ENCODE assay signal across 8 cellular contexts in genomic region chr20:3889489-3890409, GRCh38. TPM values are rescaled to one million over a fixed set of nuclear protein-coding genes. Genes with fewer than 3 reads are reported as not detected.
DNase-seq lines count a peak whose midpoint lies in the region; ATAC-seq and TF ChIP-seq lines count a peak whose summit lies in the region.

No MANE protein-coding gene starts in this region.

- ATAC-seq in HG02852 (IDR thresholded peaks at IDR 0.05; ENCODE audit: unreplicated experiment): peak; percentile 24
- peak; percentile 27 for ATAC-seq in activated naive CD8-positive, alpha-beta T cell treated with anti-CD3 and anti-CD28 coated beads, Interleukin-2, amount 50 U/mL, for 24 hours

- CTCF ChIA-PET in PC-9 (lab: Charles Lee): interaction anchor here (0.6 kb wide), 1 partner anchor 39 kb away, joined by 3 read pairs; no protein-coding TSS in a partner anchor

- peaks cover 50% of the 10 kb centered on the region for H3K4me1 Mint-ChIP-seq in activated naive CD8-positive, alpha-beta T cell treated with anti-CD3 and anti-CD28 coated beads, Interleukin-2, amount 50 U/mL, for 24 hours

- peaks cover 38% of the 10 kb centered on the region for H3K36me3 Mint-ChIP-seq in activated naive CD8-positive, alpha-beta T cell treated with anti-CD3 and anti-CD28 coated beads, Interleukin-2, amount 50 U/mL, for 24 hours (ENCODE audit: low read depth)

- H3K4me2 ChIP-seq in PC-9: peak overlapping the region; percentile 91

- H3K36me3 ChIP-seq in PC-9 (ENCODE audit: low read depth): peaks cover 16% of the 10 kb centered on the region

- H3K9me2 ChIP-seq in PC-9 (ENCODE audit: insufficient read depth): no peaks in the 10 kb centered on the region

- H3K27ac ChIP-seq in PC-9: peak overlapping the region; percentile 38

- no peak for TF ChIP-seq CTCF in PC-9 (conservative IDR thresholded peaks at IDR 0.05)

- peak overlapping the region; percentile 99 for H3K27ac Mint-ChIP-seq in activated naive CD8-positive, alpha-beta T cell treated with anti-CD3 and anti-CD28 coated beads, Interleukin-2, amount 50 U/mL, for 24 hours

- no peaks in the 10 kb centered on the region; the same call in 1 of the 2 replicates for H3F3A ChIP-seq in PC-9 (ENCODE audit: insufficient read depth, low read depth)

- H4K20me1 ChIP-seq in PC-9 (ENCODE audit: insufficient read depth): peaks cover 46% of the 10 kb centered on the region

- peak overlapping the region; percentile 100 for H3K4me3 Mint-ChIP-seq in activated naive CD8-positive, alpha-beta T cell treated with anti-CD3 and anti-CD28 coated beads, Interleukin-2, amount 50 U/mL, for 24 hours

- H3K79me2 ChIP-seq in PC-9 (ENCODE audit: low read depth): peaks cover 78% of the 10 kb centered on the region

- no peaks in the 10 kb centered on the region for H3K27me3 ChIP-seq in PC-9 (ENCODE audit: insufficient read depth, low read depth)

- POLR2A ChIA-PET in PC-9 (lab: Charles Lee; ENCODE audit: unreplicated experiment): interaction anchor here (0.5 kb wide), 1 partner anchor 559 kb away, joined by 5 read pairs; no protein-coding TSS in a partner anchor

- H3K9me3 Mint-ChIP-seq in activated naive CD8-positive, alpha-beta T cell treated with anti-CD3 and anti-CD28 coated beads, Interleukin-2, amount 50 U/mL, for 24 hours: no peaks in the 10 kb centered on the region

- peak; percentile 70 for DNase-seq in NCI-H510A treated with DMSO at 0.1 percent for 48 hours (lab: John Stamatoyannopoulos, UW)
- DNase-seq in NCI-H510A (lab: John Stamatoyannopoulos, UW): no peak
- DNase-seq in PC-9: peak in 1 of 2 experiments; percentile 16
- DNase-seq in activated naive CD8-positive, alpha-beta T cell treated with anti-CD3 and anti-CD28 coated beads, Interleukin-2, amount 50 U/mL, for 24 hours: peak; percentile 67
- DNase-seq in hypothalamus (lab: John Stamatoyannopoulos, UW): peak in 27 of 51 donors; percentile 6 to 58 (median 28)
- DNase-seq in skeletal muscle cell (ENCODE audit: low read depth): no peak
- DNase-seq in GOT3 (lab: John Stamatoyannopoulos, UW): no peak

- intact Hi-C loops in PC-9 (cut with micrococcal nuclease; ENCODE audit: unreplicated experiment): no loop called here

- H3K4me1 ChIP-seq in PC-9 (replicated peaks; ENCODE audit: insufficient read depth): peaks cover 41% of the 10 kb centered on the region

- peak overlapping the region; percentile 76 for H2AFZ ChIP-seq in PC-9

- no TSS peak for BruUV-seq in PC-9 (replicated peaks; lab: Mats Ljungman, UMichigan)

- no peaks in the 10 kb centered on the region for H3K27me3 Mint-ChIP-seq in activated naive CD8-positive, alpha-beta T cell treated with anti-CD3 and anti-CD28 coated beads, Interleukin-2, amount 50 U/mL, for 24 hours

- H3K4me3 ChIP-seq in PC-9: peak overlapping the region; percentile 71
- H3K4me3 ChIP-seq in skeletal muscle cell (ENCODE audit: low read depth, low read length): peak overlapping the region; percentile 92

- H3K9me3 ChIP-seq in PC-9 (ENCODE audit: insufficient read depth, low read depth): no peaks in the 10 kb centered on the region

RNA-seq across cellular contexts. Expression of gene PANK2, which starts 0.6 kb away (rescaled TPM):
- 51.6 and 54.5 TPM in 2 replicates for total RNA-seq in PC-9 (2021)

RNA-seq across cellular contexts. Expression of gene MAVS, which starts 43.1 kb away (rescaled TPM):
- total RNA-seq in PC-9 (2021): 53.6 and 61.3 TPM in 2 replicates

Comparison
In these comparisons a context has a peak if more than half of its experiments do, and no peak if none do; other contexts are left out.
1. DNase-seq: peak in NCI-H510A treated with DMSO at 0.1 percent for 48 hours (single experiment), activated naive CD8-positive, alpha-beta T cell treated with anti-CD3 and anti-CD28 coated beads, Interleukin-2, amount 50 U/mL, for 24 hours (single experiment) and hypothalamus (27 of 51); none in NCI-H510A (single experiment), skeletal muscle cell (single experiment) and GOT3 (single experiment).